16 cellular contexts compared by ENCODE assay signal in genomic region chr9:967851-968641, GRCh38. TPM values are rescaled to one million over a fixed set of nuclear protein-coding genes. Genes with fewer than 3 reads are reported as not detected.
DNase-seq lines count a peak whose midpoint lies in the region; ATAC-seq, FAIRE-seq and TF ChIP-seq lines count a peak whose summit lies in the region.
"Had no signal": no experiment of that assay in that cellular context is flagged by ENCODE, and none has a peak within 500 bp of the region (broad histone marks: within the 10 kb centered on the region; RNA-seq: fewer than 3 reads in every experiment).

No MANE protein-coding gene starts in this region.

- no peaks in the 10 kb centered on the region for H4K20me1 ChIP-seq in OCI-LY1 (ENCODE audit: insufficient read depth, low read length)

- TF ChIP-seq CTCF in A549 (IDR thresholded peaks at IDR 0.05) (no peak), OCI-LY1 (IDR thresholded peaks at IDR 0.05; ENCODE audit: low read length) (no peak)

- no peaks in the 10 kb centered on the region for H3K9me2 ChIP-seq in OCI-LY1 (ENCODE audit: low read depth, low read length)

- H3K4me3 ChIP-seq in A549 (no peak overlapping the region), H7 (ENCODE audit: insufficient read depth, low read depth, low read length) (no peak overlapping the region), OCI-LY1 (ENCODE audit: low read depth, low read length, poor library complexity, severe bottlenecking) (peak overlapping the region; percentile 40), iPS-18a (ENCODE audit: low read length) (peak overlapping the region; percentile 51), small intestine (ENCODE audit: low read depth in 1 of 2, low read length in 2 of 2) (no peak overlapping the region)
- H3K4me3 ChIP-seq: heart left ventricle had no signal

- H3K27me3 ChIP-seq in H7 (ENCODE audit: control insufficient read depth, insufficient read depth, low read length) (peaks cover 84% of the 10 kb centered on the region), OCI-LY1 (ENCODE audit: insufficient read depth, low read length) (no peaks in the 10 kb centered on the region), iPS-18a (ENCODE audit: control insufficient read depth, insufficient read depth, low read length) (peaks cover 98% of the 10 kb centered on the region), small intestine (ENCODE audit: control insufficient read depth in 2 of 2, insufficient read depth in 2 of 2, low read length in 2 of 2) (peaks cover 0 to 50% of the 10 kb centered on the region in 2 donors)

- H3K9ac ChIP-seq in OCI-LY1 (ENCODE audit: low read length) (no peak overlapping the region), iPS-18a (ENCODE audit: low read length) (peak overlapping the region; percentile 28)

- H3K4me1 ChIP-seq in A549 (no peaks in the 10 kb centered on the region), OCI-LY1 (ENCODE audit: insufficient read depth, low read length, severe bottlenecking) (peaks cover 9% of the 10 kb centered on the region), iPS-18a (ENCODE audit: control insufficient read depth, low read depth, low read length) (peaks cover 21% of the 10 kb centered on the region), small intestine (ENCODE audit: control insufficient read depth in 2 of 2, insufficient read depth in 1 of 2, low read depth in 1 of 2, low read length in 1 of 2) (no peaks in the 10 kb centered on the region)

- CTCF ChIA-PET in A549 (lab: Yijun Ruan, JAX): no interaction called here

- H3K36me3 ChIP-seq in H7 (replicated peaks; ENCODE audit: control insufficient read depth, insufficient read depth, low read length) (no peaks in the 10 kb centered on the region), OCI-LY1 (ENCODE audit: insufficient read depth, low read length) (no peaks in the 10 kb centered on the region), iPS-18a (ENCODE audit: control insufficient read depth, low read depth, low read length) (no peaks in the 10 kb centered on the region), small intestine (ENCODE audit: control insufficient read depth in 2 of 2, insufficient read depth in 2 of 2, low read length in 2 of 2) (no peaks in the 10 kb centered on the region)
- H3K36me3 ChIP-seq: heart left ventricle had no signal

- no peaks in the 10 kb centered on the region for H3K79me2 ChIP-seq in OCI-LY1 (ENCODE audit: insufficient read depth, low read length)

- TF ChIP-seq POLR2A in A549 (IDR thresholded peaks at IDR 0.05; ENCODE audit: low read length): no peak

- DNase-seq in A549 (ENCODE audit: low read depth in 1 of 2, low spot score in 1 of 2): no peak
- DNase-seq in H7: peak; percentile 73
- no peak for DNase-seq in small intestine
- DNase-seq in T-helper 1 cell: no peak
- no peak for DNase-seq in KBM-7
- DNase-seq: activated CD4-positive, alpha-beta T cell treated with anti-CD3 and anti-CD28 coated beads for 1 hour; activated naive CD4-positive, alpha-beta T cell treated with anti-CD3 and anti-CD28 coated beads, Interleukin-2, amount 50 U/mL, for 16 hours; dermis blood vessel endothelial cell; heart left ventricle; NCI-H2107; SHP77 had no signal

- H2AFZ ChIP-seq in OCI-LY1 (ENCODE audit: low read length): no peak overlapping the region

- peak in 1 of 2 experiments; percentile 55; a peak in 3 of 6 replicates for ATAC-seq in A549
- no peak for ATAC-seq in HG03342 (IDR thresholded peaks at IDR 0.05; ENCODE audit: unreplicated experiment)
- ATAC-seq: heart left ventricle had no signal

- peak overlapping the region; percentile 33 for H3K4me2 ChIP-seq in A549
- H3K4me2 ChIP-seq in OCI-LY1 (ENCODE audit: low read length): peak overlapping the region; percentile 16; the same call in 1 of the 2 replicates

- in situ Hi-C loops in KBM-7 (cut with MboI; ENCODE audit: low pct_unique_long_range_greater_than_20kb, low sequenced_read_pairs): no loop called here

- TF ChIP-seq RAD21 in A549 (conservative IDR thresholded peaks at IDR 0.05 in 1 of 2, IDR thresholded peaks at IDR 0.05 in 1 of 2): no peak

- H3K9me3 ChIP-seq in A549 (peaks cover 3% of the 10 kb centered on the region; the same call in 1 of the 3 replicates), OCI-LY1 (ENCODE audit: low read length) (no peaks in the 10 kb centered on the region), iPS-18a (ENCODE audit: control insufficient read depth, low read depth, low read length) (no peaks in the 10 kb centered on the region), small intestine (ENCODE audit: control insufficient read depth, low read depth) (no peaks in the 10 kb centered on the region)
- H3K9me3 ChIP-seq: heart left ventricle had no signal

- H3K27ac ChIP-seq in A549 (no peak overlapping the region), OCI-LY1 (ENCODE audit: low read depth, low read length, poor library complexity, severe bottlenecking) (no peak overlapping the region), iPS-18a (ENCODE audit: low read length) (no peak overlapping the region), small intestine (ENCODE audit: low read depth in 1 of 2, low read length in 1 of 2) (no peak overlapping the region)
- H3K27ac ChIP-seq: C4-2B, heart left ventricle had no signal

- POLR2A ChIA-PET in A549 (lab: Yijun Ruan, JAX): no interaction called here

- no peak for TF ChIP-seq EP300 in A549 (IDR thresholded peaks at IDR 0.05)

- FAIRE-seq in A549 (lab: Jason Lieb, UNC) (no peak), small intestine (lab: Jason Lieb, UNC) (no peak)

- WGBS in A549 (ENCODE audit: missing lambda C conversion rate): 3% methylated on average over 16 of the region's 16 CpGs
- 6 to 10% (median 8%) methylated on average over 15 to 16 of the region's 16 CpGs for WGBS in small intestine, 3 donors

- H3F3A ChIP-seq in OCI-LY1 (ENCODE audit: insufficient read depth, low read length): no peaks in the 10 kb centered on the region

TF ChIP-seq in A549, 52 proteins besides CTCF, POLR2A, EP300 and RAD21:
- no peak for TF ChIP-seq RNF2 (IDR thresholded peaks at IDR 0.05; ENCODE audit: borderline replicate concordance, low read depth)
- TF ChIP-seq MAX (IDR thresholded peaks at IDR 0.05): no peak
- no peak for TF ChIP-seq BHLHE40 (IDR thresholded peaks at IDR 0.05; ENCODE audit: low read depth, low read length)
- TF ChIP-seq HEYL (CRISPR knock-in tag; IDR thresholded peaks at IDR 0.05): no peak
- no peak for TF ChIP-seq POLR2AphosphoS2 (conservative IDR thresholded peaks at IDR 0.05; ENCODE audit: low read length)
- no peak for TF ChIP-seq RCOR1 (IDR thresholded peaks at IDR 0.05; ENCODE audit: low read depth, low read length)
- TF ChIP-seq BCL3 (IDR thresholded peaks at IDR 0.05): no peak
- TF ChIP-seq HES2 (IDR thresholded peaks at IDR 0.05): no peak
- no peak for TF ChIP-seq ZFP36 (IDR thresholded peaks at IDR 0.05; ENCODE audit: borderline replicate concordance, partially characterized antibody)
- no peak for TF ChIP-seq SMC3 (IDR thresholded peaks at IDR 0.05)
TF ChIP-seq in A549: peak in this region for 0.

RNA-seq across cellular contexts. Expression of gene DMRT3, which starts 8.4 kb away (rescaled TPM):
- not detected in 2 replicates for polyA plus RNA-seq in A549 (2011; rRNA removed)
- not detected in 2 replicates for polyA plus RNA-seq in A549 (2012; cell fraction: cytosol; rRNA removed)
- not detected in 2 replicates for polyA plus RNA-seq in A549 (2012; cell fraction: nucleus; rRNA removed)
- not detected in 3 replicates for polyA plus RNA-seq in A549 (2017; fragmentation: RNase III; extraction: RNeasy Plus Mini Kit Qiagen cat#74134 plus additional on column Dnase treatment)
- polyA minus RNA-seq in A549 (2011; rRNA and poly(A)+ RNA removed): not detected in 2 replicates
- not detected in 2 replicates for total RNA-seq in H7 (2014; rRNA removed; shearing (Covaris generic))
- not detected for polyA plus RNA-seq in small intestine
- total RNA-seq: dermis blood vessel endothelial cell, myocyte had no signal
- polyA plus RNA-seq: heart left ventricle had no signal

Comparison
In these comparisons a context has a peak if more than half of its experiments do, and no peak if none do; other contexts are left out.
1. H3K4me3 ChIP-seq: peak in OCI-LY1 (single experiment) and iPS-18a (single experiment); none in A549 (single experiment), H7 (single experiment) and small intestine (0 of 2).